ENCODE assay signal across 14 cellular contexts in genomic region chr16:30357085-30357714, GRCh38. TPM values are rescaled to one million over a fixed set of nuclear protein-coding genes. Genes with fewer than 3 reads are reported as not detected.
A peak's percentile ranks its signal among the peaks of the same experiment; 100 is the strongest.
DNase-seq lines count a peak whose midpoint lies in the region; ATAC-seq and TF ChIP-seq lines count a peak whose summit lies in the region.
"Had no signal": no experiment of that assay in that cellular context is flagged by ENCODE, and none has a peak within 500 bp of the region (broad histone marks: within the 10 kb centered on the region; RNA-seq: fewer than 3 reads in every experiment).

No MANE protein-coding gene starts in this region.

- peak overlapping the region; percentile 35 for H3K9ac ChIP-seq in adipocyte (ENCODE audit: low read length)

- H3K9me3 Mint-ChIP-seq in naive thymus-derived CD8-positive, alpha-beta T cell = no peaks in the 10 kb centered on the region
- H3K9me3 Mint-ChIP-seq: activated naive CD4-positive, alpha-beta T cell treated with anti-CD3 and anti-CD28 coated beads, Interleukin-2, amount 50 U/mL, for 24 hours had no signal

- no peaks in the 10 kb centered on the region for H3K27me3 ChIP-seq in adipocyte (replicated peaks; ENCODE audit: control insufficient read depth, insufficient read depth, low read length)

- H3K36me3 ChIP-seq in HEK293 (ENCODE audit: control insufficient read depth in 2 of 2, insufficient read depth in 1 of 2, low read length in 2 of 2) = peaks cover 6 to 72% of the 10 kb centered on the region in 2 experiments; a peak in 2 of 3 replicates
- H3K36me3 ChIP-seq in adipocyte (ENCODE audit: control insufficient read depth, insufficient read depth, low read length, severe bottlenecking) = peaks cover 47% of the 10 kb centered on the region

- ATAC-seq in naive thymus-derived CD8-positive, alpha-beta T cell = no peak
- ATAC-seq: activated CD4-positive, CD25-positive, alpha-beta regulatory T cell treated with anti-CD3 and anti-CD28 coated beads, Interleukin-2, amount 50 U/mL, for 24 hours; right cardiac atrium had no signal

- H3K4me3 ChIP-seq in HEK293 (ENCODE audit: low read depth, low read length) (no peak overlapping the region), adipocyte (ENCODE audit: low read length) (no peak overlapping the region)

- peaks cover 0 to 42% (median 3%) of the 10 kb centered on the region in 3 donors for H3K36me3 Mint-ChIP-seq in naive thymus-derived CD8-positive, alpha-beta T cell

- H3K27ac ChIP-seq in C4-2B = peak overlapping the region; percentile 95
- no peak overlapping the region for H3K27ac ChIP-seq in HEK293 (ENCODE audit: extremely low read depth, low read depth, low read length)

- POLR2A ChIA-PET in HEK293 (lab: Yijun Ruan, JAX) = interaction anchor here (0.7 to 4.5 kb wide), 6 partner anchors 10 to 292 kb away, joined by 3 to 60 read pairs (median 3); partner anchors contain the start of genes ALDOA, TBC1D10B, ZNF48 and ZNF771
- POLR2A ChIA-PET in naive thymus-derived CD8-positive, alpha-beta T cell (lab: Charles Lee) = interaction anchor here (0.6 to 4.7 kb wide), 3 partner anchors 12 to 278 kb away, joined by 3 to 48 read pairs (median 17); partner anchors contain the start of genes SEPTIN1 and TBC1D10B

- DNase-seq in adipocyte (ENCODE audit: low read depth) = no peak
- DNase-seq in naive thymus-derived CD8-positive, alpha-beta T cell = no peak
- DNase-seq in SHP77 treated with DMSO at 0.1 percent for 48 hours (lab: John Stamatoyannopoulos, UW) = no peak
- no peak for DNase-seq in T-helper 2 cell
- DNase-seq in germinal center (ENCODE audit: low spot score) = no peak
- no peak for DNase-seq in globus pallidus (ENCODE audit: low spot score)
- DNase-seq: effector CD4-positive, alpha-beta T cell; NCI-H226 had no signal

- H3K4me1 ChIP-seq in HEK293 (ENCODE audit: control insufficient read depth, insufficient read depth, low read length) (no peaks in the 10 kb centered on the region), adipocyte (ENCODE audit: control insufficient read depth, insufficient read depth, low read length) (peaks cover 45% of the 10 kb centered on the region)

- CTCF ChIA-PET in HEK293 (lab: Yijun Ruan, JAX) = interaction anchor here (0.5 to 1.3 kb wide), 5 partner anchors 52 to 305 kb away, joined by 3 to 6 read pairs (median 3); no protein-coding TSS in a partner anchor

- peaks cover 22 to 39% (median 30%) of the 10 kb centered on the region in 4 donors for H3K4me1 Mint-ChIP-seq in naive thymus-derived CD8-positive, alpha-beta T cell

- peak overlapping the region in 2 of 10 donors; percentile 15 to 41 for H3K4me3 Mint-ChIP-seq in naive thymus-derived CD8-positive, alpha-beta T cell

- H3K9me3 ChIP-seq in HEK293 (ENCODE audit: control insufficient read depth, insufficient read depth, low read depth, low read length) (no peaks in the 10 kb centered on the region), adipocyte (ENCODE audit: control insufficient read depth, low read length) (no peaks in the 10 kb centered on the region)

- peak overlapping the region in 9 of 10 donors; percentile 29 to 98 (median 89) for H3K27ac Mint-ChIP-seq in naive thymus-derived CD8-positive, alpha-beta T cell
- H3K27ac Mint-ChIP-seq: activated naive CD4-positive, alpha-beta T cell treated with anti-CD3 and anti-CD28 coated beads, Interleukin-2, amount 50 U/mL, for 24 hours had no signal

- H3K27me3 Mint-ChIP-seq in naive thymus-derived CD8-positive, alpha-beta T cell = no peaks in the 10 kb centered on the region
- H3K27me3 Mint-ChIP-seq: activated naive CD4-positive, alpha-beta T cell treated with anti-CD3 and anti-CD28 coated beads, Interleukin-2, amount 50 U/mL, for 24 hours had no signal

- TF ChIP-seq CTCF in C4-2B (conservative IDR thresholded peaks at IDR 0.05) (no peak), HEK293 (tag by site-specific recombination; IDR thresholded peaks at IDR 0.05) (peak; percentile 51; the same call in 1 of the 2 replicates)

TF ChIP-seq in HEK293, 187 proteins besides CTCF, POLR2A, EP300 and RAD21 (continues in another document):
- TF ChIP-seq, protein P1, sequence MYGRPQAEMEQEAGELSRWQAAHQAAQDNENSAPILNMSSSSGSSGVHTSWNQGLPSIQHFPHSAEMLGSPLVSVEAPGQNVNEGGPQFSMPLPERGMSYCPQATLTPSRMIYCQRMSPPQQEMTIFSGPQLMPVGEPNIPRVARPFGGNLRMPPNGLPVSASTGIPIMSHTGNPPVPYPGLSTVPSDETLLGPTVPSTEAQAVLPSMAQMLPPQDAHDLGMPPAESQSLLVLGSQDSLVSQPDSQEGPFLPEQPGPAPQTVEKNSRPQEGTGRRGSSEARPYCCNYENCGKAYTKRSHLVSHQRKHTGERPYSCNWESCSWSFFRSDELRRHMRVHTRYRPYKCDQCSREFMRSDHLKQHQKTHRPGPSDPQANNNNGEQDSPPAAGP (tag by site-specific recombination; IDR thresholded peaks at IDR 0.05) = no peak
- no peak for TF ChIP-seq ZNF660 (tag by site-specific recombination; IDR thresholded peaks at IDR 0.05)
- TF ChIP-seq GLIS1 (tag by site-specific recombination; IDR thresholded peaks at IDR 0.05) = peak; percentile 10; the same call in 1 of the 2 replicates
- TF ChIP-seq ZNF16 (tag by site-specific recombination; IDR thresholded peaks at IDR 0.05; ENCODE audit: low read depth) = no peak
- TF ChIP-seq, protein P2, sequence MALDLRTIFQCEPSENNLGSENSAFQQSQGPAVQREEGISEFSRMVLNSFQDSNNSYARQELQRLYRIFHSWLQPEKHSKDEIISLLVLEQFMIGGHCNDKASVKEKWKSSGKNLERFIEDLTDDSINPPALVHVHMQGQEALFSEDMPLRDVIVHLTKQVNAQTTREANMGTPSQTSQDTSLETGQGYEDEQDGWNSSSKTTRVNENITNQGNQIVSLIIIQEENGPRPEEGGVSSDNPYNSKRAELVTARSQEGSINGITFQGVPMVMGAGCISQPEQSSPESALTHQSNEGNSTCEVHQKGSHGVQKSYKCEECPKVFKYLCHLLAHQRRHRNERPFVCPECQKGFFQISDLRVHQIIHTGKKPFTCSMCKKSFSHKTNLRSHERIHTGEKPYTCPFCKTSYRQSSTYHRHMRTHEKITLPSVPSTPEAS (tag by site-specific recombination; IDR thresholded peaks at IDR 0.05) = no peak
- TF ChIP-seq ZNF140 (tag by site-specific recombination; IDR thresholded peaks at IDR 0.05) = no peak
- no peak for TF ChIP-seq ZNF449 (tag by site-specific recombination; IDR thresholded peaks at IDR 0.05)
- TF ChIP-seq ZBTB1 (tag by site-specific recombination; IDR thresholded peaks at IDR 0.05) = no peak
- peak; percentile 27; the same call in 1 of the 2 replicates for TF ChIP-seq PRDM10 (tag by site-specific recombination; IDR thresholded peaks at IDR 0.05)

RNA-seq across cellular contexts. Expression of gene CD2BP2, which starts 2.1 kb away (rescaled TPM):
- 10 to 100 TPM; 62.9 to 66.8 TPM for total RNA-seq in naive thymus-derived CD8-positive, alpha-beta T cell
- polyA plus RNA-seq in naive thymus-derived CD8-positive, alpha-beta T cell = 10 to 100 TPM; 20.6 to 21.9 (median 21.7) TPM

RNA-seq across cellular contexts. Expression of gene TBC1D10B, which starts 13.1 kb away (rescaled TPM):
- 10 to 100 TPM; 32.9 to 36.9 TPM for total RNA-seq in naive thymus-derived CD8-positive, alpha-beta T cell
- 10 to 100 TPM in 1 of 3 donors, 1 to 10 TPM in 2; 6.6 to 10.5 (median 7.3) TPM for polyA plus RNA-seq in naive thymus-derived CD8-positive, alpha-beta T cell

RNA-seq across cellular contexts. Expression of gene MYL11, which starts 17.4 kb away (rescaled TPM):
- total RNA-seq in naive thymus-derived CD8-positive, alpha-beta T cell = 1 to 10 TPM in 1 of 2 experiments, not detected in 1; 1.9 TPM
- polyA plus RNA-seq in naive thymus-derived CD8-positive, alpha-beta T cell = 1 to 10 TPM in 2 of 3 donors, not detected in 1; 1.1 to 4.2 TPM
- total RNA-seq: RPMI7951 had no signal

RNA-seq across cellular contexts. Expression of gene SEPTIN1, which starts 25.2 kb away (rescaled TPM):
- total RNA-seq in naive thymus-derived CD8-positive, alpha-beta T cell = 100 to 1,000 TPM; 216 to 222 TPM
- polyA plus RNA-seq in naive thymus-derived CD8-positive, alpha-beta T cell = 100 to 1,000 TPM; 178 to 249 (median 242) TPM
- total RNA-seq: RPMI7951 had no signal

RNA-seq across cellular contexts. Expression of gene ZNF48, which starts 38.0 kb away (rescaled TPM):
- total RNA-seq in naive thymus-derived CD8-positive, alpha-beta T cell = 10 to 100 TPM; 12.7 to 14.3 TPM
- 10 to 100 TPM in 1 of 3 donors, 1 to 10 TPM in 2; 6.1 to 11.7 (median 7.5) TPM for polyA plus RNA-seq in naive thymus-derived CD8-positive, alpha-beta T cell
